Comparison of ENCODE assay signal across 21 cellular contexts in genomic region chr17:79187186-79187585, GRCh38.
"Had no signal": no experiment of that assay in that cellular context is flagged by ENCODE, and none has a peak within 500 bp of the region (broad histone marks: within the 10 kb centered on the region; RNA-seq: fewer than 3 reads in every experiment).

No MANE protein-coding gene starts in this region.

- H3K9me3 ChIP-seq: esophagus muscularis mucosa, gastroesophageal sphincter, heart left ventricle, left lung, lower lobe of right lung, mucosa of descending colon had no signal

- H3K36me3 Mint-ChIP-seq: mesothelial cell of epicardium; naive B cell; naive thymus-derived CD8-positive, alpha-beta T cell had no signal

- H3K27ac ChIP-seq: coronary artery, dorsolateral prefrontal cortex, esophagus muscularis mucosa, foreskin keratinocyte, gastroesophageal sphincter, heart left ventricle, left lung, lower lobe of right lung had no signal

- H3K4me3 Mint-ChIP-seq: mesothelial cell of epicardium; naive B cell; naive thymus-derived CD8-positive, alpha-beta T cell had no signal

- H3K4me1 ChIP-seq: foreskin keratinocyte, lower lobe of right lung had no signal

- DNase-seq: effector CD4-positive, alpha-beta T cell; effector memory CD4-positive, alpha-beta T cell; foreskin keratinocyte; heart left ventricle; hippocampal formation; left cardiac atrium; lower lobe of right lung; mesenchymal stem cell; naive B cell; naive thymus-derived CD8-positive, alpha-beta T cell had no signal

- H3K4me3 ChIP-seq: coronary artery, dorsolateral prefrontal cortex, esophagus muscularis mucosa, gastroesophageal sphincter, heart left ventricle, left lung, lower lobe of right lung, mucosa of descending colon had no signal

- FAIRE-seq: endothelial cell of umbilical vein, frontal cortex, islet of Langerhans, keratinocyte had no signal

- H3K9me3 Mint-ChIP-seq: mesothelial cell of epicardium; naive B cell; naive thymus-derived CD8-positive, alpha-beta T cell had no signal

- H3K36me3 ChIP-seq: esophagus muscularis mucosa, gastroesophageal sphincter, heart left ventricle, left lung, lower lobe of right lung had no signal

- H3K27ac Mint-ChIP-seq: mesothelial cell of epicardium; naive B cell; naive thymus-derived CD8-positive, alpha-beta T cell had no signal
